Comparison of ENCODE assay signal across 26 cellular contexts in genomic region chr14:70993931-70994330, GRCh38.
"Had no signal": no experiment of that assay in that cellular context is flagged by ENCODE, and none has a peak within 500 bp of the region (broad histone marks: within the 10 kb centered on the region; RNA-seq: fewer than 3 reads in every experiment).

No MANE protein-coding gene starts in this region.

- H3K27ac Mint-ChIP-seq: dendritic cell treated with granulocyte-macrophage colony-stimulating factor and Interleukin-4, amounts not matched to agents 40 ng/mL and 50 ng/mL, for 4 days; effector memory CD8-positive, alpha-beta T cell; endodermal cell; mesothelial cell of epicardium; naive B cell had no signal

- FAIRE-seq: keratinocyte had no signal

- H3K27me3 ChIP-seq: colonic mucosa, esophagus squamous epithelium, gastrocnemius medialis, heart right ventricle, left lung had no signal

- H3K4me3 ChIP-seq: colonic mucosa, esophagus squamous epithelium, gastrocnemius medialis, heart right ventricle, left lung, lower lobe of right lung, mucosa of descending colon had no signal

- H3K9me3 ChIP-seq: colonic mucosa, esophagus squamous epithelium, gastrocnemius medialis, heart right ventricle, left lung, lower lobe of right lung, mucosa of descending colon had no signal

- ATAC-seq: effector memory CD8-positive, alpha-beta T cell; esophagus mucosa; gastrocnemius medialis; heart right ventricle; left cardiac atrium; left lung; left ventricle myocardium superior; lower lobe of right lung; mucosa of descending colon had no signal

- H3K9me3 Mint-ChIP-seq: effector memory CD8-positive, alpha-beta T cell; endodermal cell; mesothelial cell of epicardium; naive B cell had no signal

- H3K27ac ChIP-seq: colonic mucosa, epithelial cell of prostate, esophagus squamous epithelium, gastrocnemius medialis, heart right ventricle, left lung, lower lobe of right lung had no signal

- H3K36me3 ChIP-seq: colonic mucosa had no signal

- H3K4me1 Mint-ChIP-seq: mesothelial cell of epicardium had no signal

- H3K4me3 Mint-ChIP-seq: dendritic cell treated with granulocyte-macrophage colony-stimulating factor and Interleukin-4, amounts not matched to agents 40 ng/mL and 50 ng/mL, for 4 days; effector memory CD8-positive, alpha-beta T cell; endodermal cell; mesothelial cell of epicardium; naive B cell had no signal

- H3K4me1 ChIP-seq: colonic mucosa, gastrocnemius medialis, lower lobe of right lung had no signal

- DNase-seq: colonic mucosa; cortex of kidney; effector CD8-positive, alpha-beta T cell; effector memory CD8-positive, alpha-beta T cell; endodermal cell; erythroblast; esophagus squamous epithelium; foreskin fibroblast; foreskin melanocyte; gastrocnemius medialis; glutamatergic neuron; head of caudate nucleus; heart right ventricle; hippocampal formation; left cardiac atrium; left lung; left ventricle myocardium superior; lower lobe of right lung; mesenchymal stem cell; mucosa of descending colon; naive B cell had no signal

- H3K27me3 Mint-ChIP-seq: dendritic cell treated with granulocyte-macrophage colony-stimulating factor and Interleukin-4, amounts not matched to agents 40 ng/mL and 50 ng/mL, for 4 days; effector memory CD8-positive, alpha-beta T cell; naive B cell had no signal
